In the genomic region with DNA sequence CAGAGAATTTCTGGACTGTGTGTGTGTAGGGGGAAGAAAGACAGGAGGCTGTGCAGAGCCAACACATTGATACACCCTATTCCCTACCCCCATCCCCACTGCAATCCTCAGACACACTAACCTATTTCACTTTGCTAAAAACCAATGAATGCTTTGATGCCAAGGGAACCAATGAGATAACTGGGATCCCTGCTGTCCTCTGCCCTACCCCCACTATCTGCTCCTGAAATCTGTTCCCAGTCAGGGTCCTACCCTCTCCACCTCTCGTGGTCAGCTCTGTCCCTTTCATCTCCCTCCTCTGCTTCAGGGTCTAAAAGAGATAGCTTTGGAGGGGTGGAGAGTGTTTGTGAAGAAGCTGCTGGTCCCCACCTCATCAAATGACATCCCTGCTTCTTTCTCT, we compare ENCODE assay signal across 20 cellular contexts. TPM values are rescaled to one million over a fixed set of nuclear protein-coding genes. Genes with fewer than 3 reads are reported as not detected.
DNase-seq lines count a peak whose midpoint lies in the region; ATAC-seq, FAIRE-seq and TF ChIP-seq lines count a peak whose summit lies in the region.
"Had no signal": no experiment of that assay in that cellular context is flagged by ENCODE, and none has a peak within 500 bp of the region (broad histone marks: within the 10 kb centered on the region; RNA-seq: fewer than 3 reads in every experiment).

No MANE protein-coding gene starts in this region.

- TF ChIP-seq RAD21 in IMR-90 (IDR thresholded peaks at IDR 0.05; ENCODE audit: low read length) (no peak), HepG2 (CRISPR knock-in tag; IDR thresholded peaks at IDR 0.05) (no peak)

- H3K9me3 ChIP-seq in IMR-90 (ENCODE audit: control insufficient read depth, insufficient read depth, low read length), result no peaks in the 10 kb centered on the region
- no peaks in the 10 kb centered on the region for H3K9me3 ChIP-seq in HepG2 (ENCODE audit: low read length)
- H3K9me3 ChIP-seq in suprapubic skin, result no peaks in the 10 kb centered on the region
- H3K9me3 ChIP-seq: Caco-2 had no signal

- H3K56ac ChIP-seq in IMR-90 (ENCODE audit: extremely low read depth, insufficient read depth, low read length), result no peak overlapping the region

- no peak overlapping the region for H2BK15ac ChIP-seq in IMR-90 (ENCODE audit: low read depth, low read length)

- no peak overlapping the region for H4K91ac ChIP-seq in IMR-90 (ENCODE audit: insufficient read depth, low read depth, low read length)

- no peak overlapping the region for H3K23ac ChIP-seq in IMR-90 (ENCODE audit: low read depth, low read length)

- intact Hi-C loops in IMR-90 (cut with micrococcal nuclease), result no loop called here
- intact Hi-C loops in HepG2 (cut with micrococcal nuclease; ENCODE audit: unreplicated experiment), result loop anchor here (5.0 kb wide), 1 partner anchor 652 kb away; no protein-coding TSS in a partner anchor

- H2AK9ac ChIP-seq in IMR-90 (replicated peaks; ENCODE audit: low read depth, low read length, poor library complexity), result peak overlapping the region; percentile 13

- H3K27ac ChIP-seq in IMR-90 (ENCODE audit: insufficient read depth, low read length) (no peak overlapping the region), HepG2 (ENCODE audit: extremely low read length, insufficient read depth, low read length) (no peak overlapping the region), suprapubic skin (no peak overlapping the region)

- POLR2A ChIA-PET in IMR-90 (lab: Charles Lee; ENCODE audit: unreplicated experiment) (no interaction called here), HepG2 (lab: Yijun Ruan, JAX) (interaction anchor here (0.7 kb wide), 1 partner anchor 26 kb away, joined by 3 read pairs; a partner anchor contains a TSS)

- H2BK20ac ChIP-seq in IMR-90 (ENCODE audit: low read depth, low read length), result no peak overlapping the region; the same call in 1 of the 2 replicates

- CTCF ChIA-PET in IMR-90 (lab: Yijun Ruan, JAX) (no interaction called here), HepG2 (lab: Yijun Ruan, JAX; ENCODE audit: low intra/inter-chr PET ratio, low total read pairs) (no interaction called here)

- H3K27me3 ChIP-seq in IMR-90 (ENCODE audit: control insufficient read depth, insufficient read depth, low read length) (peaks cover 57% of the 10 kb centered on the region), HepG2 (ENCODE audit: control insufficient read depth in 1 of 2, insufficient read depth in 2 of 2, low read length in 2 of 2) (peaks cover 5 to 39% of the 10 kb centered on the region in 2 experiments), suprapubic skin (peaks cover 87% of the 10 kb centered on the region)

- TF ChIP-seq EP300 in HepG2 (IDR thresholded peaks at IDR 0.05; ENCODE audit: low read depth in 2 of 2, low read length in 2 of 2) (no peak), HepG2 (CRISPR knock-in tag; IDR thresholded peaks at IDR 0.05; ENCODE audit: borderline replicate concordance) (no peak), suprapubic skin (IDR thresholded peaks at IDR 0.05) (no peak)

- no peaks in the 10 kb centered on the region for H3K79me1 ChIP-seq in IMR-90 (ENCODE audit: low read depth in 1 of 2, low read length in 2 of 2)

- no peak for ATAC-seq in IMR-90 (ENCODE audit: low read depth)
- ATAC-seq in HepG2, result no peak
- ATAC-seq: PC-3, SK-N-SH treated with all-trans-retinoic acid at 6 μM for 48 hours had no signal

- no peaks in the 10 kb centered on the region for H3K79me2 ChIP-seq in HepG2 (ENCODE audit: insufficient read depth, low read length)

- no peak overlapping the region for H3K18ac ChIP-seq in IMR-90 (ENCODE audit: low read depth, low read length)

- no peak overlapping the region for H4K5ac ChIP-seq in IMR-90 (ENCODE audit: low read depth, low read length)

- H2BK120ac ChIP-seq in IMR-90 (ENCODE audit: low read depth, low read length), result no peak overlapping the region

- in situ Hi-C loops in IMR-90 (cut with MboI; ENCODE audit: low sequenced_read_pairs) (no loop called here), HepG2 (cut with HindIII; ENCODE audit: extremely low pct_ligation_motif_present, low pct_unique_long_range_greater_than_20kb) (no loop called here)

- H3K14ac ChIP-seq in IMR-90 (replicated peaks; ENCODE audit: low read depth, low read length), result no peak overlapping the region

- no peak overlapping the region for H4K8ac ChIP-seq in IMR-90 (ENCODE audit: low read depth in 2 of 2, low read length in 2 of 2)

- FAIRE-seq in HepG2 (lab: Jason Lieb, UNC), result no peak

- dilution Hi-C loops in IMR-90 (cut with HindIII; ENCODE audit: low sequenced_read_pairs, unreplicated experiment), result no loop called here

- no peaks in the 10 kb centered on the region for H4K20me1 ChIP-seq in IMR-90 (ENCODE audit: insufficient read depth, low read length)
- no peaks in the 10 kb centered on the region for H4K20me1 ChIP-seq in HepG2 (ENCODE audit: insufficient read depth, low read length)

- H3K4me2 ChIP-seq in IMR-90 (ENCODE audit: low read depth, low read length), result no peak overlapping the region
- no peak overlapping the region for H3K4me2 ChIP-seq in HepG2 (ENCODE audit: low read depth, low read length)

- no CpG with 5 or more reads among the region's 1 CpG for WGBS in IMR-90 (ENCODE audit: extremely low coverage in 2 of 2, insufficient read length in 1 of 2), 2 experiments
- WGBS in HepG2 (ENCODE audit: low lambda C conversion rate), result 0% methylated on average over 1 of the region's 1 CpG
- WGBS in suprapubic skin, result 55% methylated on average over 1 of the region's 1 CpG

- no peak for TF ChIP-seq CTCF in IMR-90 (conservative IDR thresholded peaks at IDR 0.05; ENCODE audit: low read depth, low read length)
- TF ChIP-seq CTCF in HepG2 (CRISPR knock-in tag; IDR thresholded peaks at IDR 0.05), result no peak
- TF ChIP-seq CTCF in suprapubic skin (IDR thresholded peaks at IDR 0.05), result no peak

- DNase-seq in ELF-1 (ENCODE audit: low read depth, low spot score) (peak; percentile 66), IMR-90 (no peak), HepG2 (ENCODE audit: low spot score) (peak; percentile 25), suprapubic skin (ENCODE audit: low spot score in 2 of 2) (no peak), activated gamma-delta T cell (lab: John Stamatoyannopoulos, UW) (no peak), COLO829 (ENCODE audit: low spot score) (no peak)
- DNase-seq: 8988T, GDM1, HCEC 1CT, KG1, MV-4-11, NCI-H1694 treated with DMSO at 0.1 percent for 48 hours, NCI-H2107, NCI-H510A, NCI-H774, PC-3, RPMI8226, SHP77 treated with DMSO at 0.1 percent for 48 hours had no signal

- H3K36me3 ChIP-seq in IMR-90 (ENCODE audit: control insufficient read depth, insufficient read depth, low read length), result no peaks in the 10 kb centered on the region
- H3K36me3 ChIP-seq in HepG2 (replicated peaks in 1 of 2; ENCODE audit: control insufficient read depth in 1 of 2, insufficient read depth in 2 of 2, low read length in 2 of 2), result no peaks in the 10 kb centered on the region
- no peaks in the 10 kb centered on the region for H3K36me3 ChIP-seq in suprapubic skin

- H3K4me3 ChIP-seq in IMR-90 (ENCODE audit: insufficient read depth, low read depth, low read length), result no peak overlapping the region
- H3K4me3 ChIP-seq in HepG2 (replicated peaks in 1 of 3; ENCODE audit: insufficient read depth in 1 of 3, low read depth in 2 of 3, low read length in 3 of 3), result no peak overlapping the region
- H3K4me3 ChIP-seq in suprapubic skin, result no peak overlapping the region

- no TSS peak for BruUV-seq in IMR-90 (replicated peaks; lab: Mats Ljungman, UMichigan)
- BruUV-seq in HepG2 (replicated peaks; lab: Mats Ljungman, UMichigan), result no TSS peak

- peaks cover 5% of the 10 kb centered on the region for H3K4me1 ChIP-seq in IMR-90 (ENCODE audit: control insufficient read depth, insufficient read depth, low read length)
- no peaks in the 10 kb centered on the region for H3K4me1 ChIP-seq in HepG2 (ENCODE audit: insufficient read depth, low read length)
- peaks cover 18% of the 10 kb centered on the region for H3K4me1 ChIP-seq in suprapubic skin

- H2AK5ac ChIP-seq in IMR-90 (ENCODE audit: low read depth, low read length), result no peak overlapping the region

- no peaks in the 10 kb centered on the region for H3K9me1 ChIP-seq in IMR-90 (ENCODE audit: insufficient read depth, low read length)

- H3K9ac ChIP-seq in IMR-90 (ENCODE audit: low read depth, low read length), result no peak overlapping the region
- H3K9ac ChIP-seq in HepG2 (ENCODE audit: insufficient read depth, low read depth, low read length), result no peak overlapping the region

- H2AFZ ChIP-seq in IMR-90 (replicated peaks; ENCODE audit: low read length, poor library complexity), result no peak overlapping the region
- no peak overlapping the region for H2AFZ ChIP-seq in HepG2 (ENCODE audit: low read length)

- no peak overlapping the region for H2BK5ac ChIP-seq in IMR-90 (ENCODE audit: low read depth, low read length, poor library complexity, severe bottlenecking)

- H3K4ac ChIP-seq in IMR-90 (ENCODE audit: low read depth, low read length), result no peak overlapping the region

- TF ChIP-seq POLR2A in IMR-90 (IDR thresholded peaks at IDR 0.05; ENCODE audit: low read depth, low read length), result no peak
- TF ChIP-seq POLR2A in HepG2 (IDR thresholded peaks at IDR 0.05; ENCODE audit: insufficient read depth in 1 of 2, low read depth in 2 of 2, low read length in 2 of 2), result no peak
- TF ChIP-seq POLR2A in suprapubic skin (IDR thresholded peaks at IDR 0.05), result no peak

RNA-seq across cellular contexts. Expression of a gene that starts 19.1 kb away (rescaled TPM):
- under 0.01 TPM in 2 replicates for total RNA-seq in IMR-90 (2012; rRNA removed)
- polyA plus RNA-seq in IMR-90 (2012; rRNA removed), result 0.31 and 0.32 TPM in 2 replicates
- 0.14 and 0.24 TPM in 2 replicates for polyA plus RNA-seq in IMR-90 (2012; cell fraction: cytosol; rRNA removed)
- 0.34 and 0.51 TPM in 2 replicates for polyA plus RNA-seq in IMR-90 (2012; cell fraction: nucleus; rRNA removed; ENCODE audit: low replicate concordance)
- total RNA-seq in HepG2 (2016; rRNA removed; fragmentation: Illumina TruSeq; extraction: Trizol), result 0.07 TPM in 1 of 2 replicates, not detected in the other
- not detected in 2 replicates for total RNA-seq in HepG2 (2016; cell fraction: cytosol; rRNA removed; fragmentation: Illumina TruSeq; extraction: Trizol; ENCODE audit: low read depth)
- 0.04 TPM in 1 of 2 replicates, not detected in the other for total RNA-seq in HepG2 (2016; cell fraction: insoluble cytoplasmic fraction; rRNA removed; fragmentation: Illumina TruSeq; extraction: Trizol)
- 0.03 and 0.10 TPM in 2 replicates for total RNA-seq in HepG2 (2016; cell fraction: membrane; rRNA removed; fragmentation: Illumina TruSeq; extraction: Trizol)
- not detected in 2 replicates for total RNA-seq in HepG2 (2016; cell fraction: nucleus; rRNA removed; fragmentation: Illumina TruSeq; extraction: Trizol)
- polyA plus RNA-seq in HepG2 (2011; rRNA removed), result 0.07 and 0.09 TPM in 2 replicates
- 0.05 and 0.07 TPM in 2 replicates for polyA plus RNA-seq in HepG2 (2011; cell fraction: cytosol; rRNA removed)
- 0.19 and 0.28 TPM in 2 replicates for polyA plus RNA-seq in HepG2 (2011; cell fraction: nucleus; rRNA removed)
- 0.09 TPM in 2 replicates for polyA plus RNA-seq in HepG2 (2012)
- polyA plus RNA-seq in HepG2 (2016; cell fraction: cytosol; fragmentation: Illumina TruSeq; extraction: Trizol; ENCODE audit: low read depth), result not detected in 2 replicates
- 0.09 TPM in 1 of 2 replicates, not detected in the other for polyA plus RNA-seq in HepG2 (2016; cell fraction: insoluble cytoplasmic fraction; fragmentation: Illumina TruSeq; extraction: Trizol; ENCODE audit: low read depth)
- polyA plus RNA-seq in HepG2 (2016; cell fraction: membrane; fragmentation: Illumina TruSeq; extraction: Trizol; ENCODE audit: low read depth), result not detected in 2 replicates
- polyA plus RNA-seq in HepG2 (2016; cell fraction: nucleus; fragmentation: Illumina TruSeq; extraction: Trizol; ENCODE audit: insufficient read depth, low read depth), result 0.15 and 0.19 TPM in 2 replicates
- polyA minus RNA-seq in HepG2 (2011; rRNA and poly(A)+ RNA removed; ENCODE audit: low replicate concordance), result 0.04 and 0.05 TPM in 2 replicates
- not detected in 2 replicates for polyA minus RNA-seq in HepG2 (2011; cell fraction: cytosol; rRNA and poly(A)+ RNA removed)
- polyA minus RNA-seq in HepG2 (2011; cell fraction: nucleus; rRNA and poly(A)+ RNA removed), result not detected in 2 replicates
- total RNA-seq in suprapubic skin, result 10 to 100 TPM in 3 of 4 donors, 1 to 10 TPM in 1; 6.6 to 29.3 (median 19.9) TPM

RNA-seq across cellular contexts. Expression of a gene that starts 26.0 kb away (rescaled TPM):
- total RNA-seq in IMR-90 (2012; rRNA removed) (0.72 and 1.4 TPM in 2 replicates), HepG2 (2016; rRNA removed; fragmentation: Illumina TruSeq; extraction: Trizol) (1.4 and 1.5 TPM in 2 replicates), suprapubic skin (10 to 100 TPM in 2 of 4 donors, 1 to 10 TPM in 2; 6.9 to 12.7 (median 9.8) TPM)
- polyA plus RNA-seq in IMR-90 (2012; rRNA removed) (13.8 and 14.0 TPM in 2 replicates), HepG2 (2011; rRNA removed) (4.2 and 4.8 TPM in 2 replicates)
- 7.4 and 17.7 TPM in 2 replicates for polyA plus RNA-seq in IMR-90 (2012; cell fraction: cytosol; rRNA removed)
- polyA plus RNA-seq in IMR-90 (2012; cell fraction: nucleus; rRNA removed; ENCODE audit: low replicate concordance), result 23.1 and 23.5 TPM in 2 replicates
- total RNA-seq in HepG2 (2016; cell fraction: cytosol; rRNA removed; fragmentation: Illumina TruSeq; extraction: Trizol; ENCODE audit: low read depth), result 0.44 and 0.71 TPM in 2 replicates
- 1.1 and 1.3 TPM in 2 replicates for total RNA-seq in HepG2 (2016; cell fraction: insoluble cytoplasmic fraction; rRNA removed; fragmentation: Illumina TruSeq; extraction: Trizol)
- 2.2 and 2.7 TPM in 2 replicates for total RNA-seq in HepG2 (2016; cell fraction: membrane; rRNA removed; fragmentation: Illumina TruSeq; extraction: Trizol)
- total RNA-seq in HepG2 (2016; cell fraction: nucleus; rRNA removed; fragmentation: Illumina TruSeq; extraction: Trizol), result 1.6 and 2.4 TPM in 2 replicates
- polyA plus RNA-seq in HepG2 (2011; cell fraction: cytosol; rRNA removed), result 1.9 and 2.3 TPM in 2 replicates
- 13.9 and 14.8 TPM in 2 replicates for polyA plus RNA-seq in HepG2 (2011; cell fraction: nucleus; rRNA removed)
- 10.5 and 11.9 TPM in 2 replicates for polyA plus RNA-seq in HepG2 (2012)
- polyA plus RNA-seq in HepG2 (2016; cell fraction: cytosol; fragmentation: Illumina TruSeq; extraction: Trizol; ENCODE audit: low read depth), result 1.5 and 1.9 TPM in 2 replicates
- 6.9 and 11.6 TPM in 2 replicates for polyA plus RNA-seq in HepG2 (2016; cell fraction: insoluble cytoplasmic fraction; fragmentation: Illumina TruSeq; extraction: Trizol; ENCODE audit: low read depth)
- 4.2 and 5.0 TPM in 2 replicates for polyA plus RNA-seq in HepG2 (2016; cell fraction: membrane; fragmentation: Illumina TruSeq; extraction: Trizol; ENCODE audit: low read depth)
- polyA plus RNA-seq in HepG2 (2016; cell fraction: nucleus; fragmentation: Illumina TruSeq; extraction: Trizol; ENCODE audit: insufficient read depth, low read depth), result 12.2 and 15.0 TPM in 2 replicates
- 4.3 and 7.9 TPM in 2 replicates for polyA minus RNA-seq in HepG2 (2011; rRNA and poly(A)+ RNA removed; ENCODE audit: low replicate concordance)
- 2.9 and 5.7 TPM in 2 replicates for polyA minus RNA-seq in HepG2 (2011; cell fraction: cytosol; rRNA and poly(A)+ RNA removed)
- 3.1 and 3.5 TPM in 2 replicates for polyA minus RNA-seq in HepG2 (2011; cell fraction: nucleus; rRNA and poly(A)+ RNA removed)

RNA-seq across cellular contexts. Expression of a gene that starts 29.0 kb away (rescaled TPM):
- total RNA-seq in IMR-90 (2012; rRNA removed), result 14.7 and 17.2 TPM in 2 replicates
- polyA plus RNA-seq in IMR-90 (2012; rRNA removed), result 27.6 and 31.0 TPM in 2 replicates
- polyA plus RNA-seq in IMR-90 (2012; cell fraction: cytosol; rRNA removed), result 16.3 and 34.7 TPM in 2 replicates
- 122 and 248 TPM in 2 replicates for polyA plus RNA-seq in IMR-90 (2012; cell fraction: nucleus; rRNA removed; ENCODE audit: low replicate concordance)
- total RNA-seq in HepG2 (2016; rRNA removed; fragmentation: Illumina TruSeq; extraction: Trizol), result 15.0 and 29.5 TPM in 2 replicates
- 14.0 and 15.6 TPM in 2 replicates for total RNA-seq in HepG2 (2016; cell fraction: cytosol; rRNA removed; fragmentation: Illumina TruSeq; extraction: Trizol; ENCODE audit: low read depth)
- total RNA-seq in HepG2 (2016; cell fraction: insoluble cytoplasmic fraction; rRNA removed; fragmentation: Illumina TruSeq; extraction: Trizol), result 14.9 and 29.8 TPM in 2 replicates
- total RNA-seq in HepG2 (2016; cell fraction: membrane; rRNA removed; fragmentation: Illumina TruSeq; extraction: Trizol), result 9.4 and 10.4 TPM in 2 replicates
- total RNA-seq in HepG2 (2016; cell fraction: nucleus; rRNA removed; fragmentation: Illumina TruSeq; extraction: Trizol), result 38.4 and 39.4 TPM in 2 replicates
- 21.7 and 28.6 TPM in 2 replicates for polyA plus RNA-seq in HepG2 (2011; rRNA removed)
- polyA plus RNA-seq in HepG2 (2011; cell fraction: cytosol; rRNA removed), result 12.8 and 18.6 TPM in 2 replicates
- 254 and 255 TPM in 2 replicates for polyA plus RNA-seq in HepG2 (2011; cell fraction: nucleus; rRNA removed)
- polyA plus RNA-seq in HepG2 (2012), result 16.2 and 19.4 TPM in 2 replicates
- 2.8 and 3.6 TPM in 2 replicates for polyA plus RNA-seq in HepG2 (2016; cell fraction: cytosol; fragmentation: Illumina TruSeq; extraction: Trizol; ENCODE audit: low read depth)
- polyA plus RNA-seq in HepG2 (2016; cell fraction: insoluble cytoplasmic fraction; fragmentation: Illumina TruSeq; extraction: Trizol; ENCODE audit: low read depth), result 11.1 and 13.6 TPM in 2 replicates
- polyA plus RNA-seq in HepG2 (2016; cell fraction: membrane; fragmentation: Illumina TruSeq; extraction: Trizol; ENCODE audit: low read depth), result 4.4 and 5.4 TPM in 2 replicates
- 76.0 and 78.1 TPM in 2 replicates for polyA plus RNA-seq in HepG2 (2016; cell fraction: nucleus; fragmentation: Illumina TruSeq; extraction: Trizol; ENCODE audit: insufficient read depth, low read depth)
- polyA minus RNA-seq in HepG2 (2011; rRNA and poly(A)+ RNA removed; ENCODE audit: low replicate concordance), result 22.3 and 32.7 TPM in 2 replicates
- polyA minus RNA-seq in HepG2 (2011; cell fraction: cytosol; rRNA and poly(A)+ RNA removed), result 4.6 and 7.0 TPM in 2 replicates
- polyA minus RNA-seq in HepG2 (2011; cell fraction: nucleus; rRNA and poly(A)+ RNA removed), result 42.1 and 48.9 TPM in 2 replicates
- 10 to 100 TPM; 22.3 to 46.4 (median 34.7) TPM for total RNA-seq in suprapubic skin

RNA-seq across cellular contexts. Expression of a gene that starts 38.6 kb away (rescaled TPM):
- total RNA-seq in IMR-90 (2012; rRNA removed) (not detected in 2 replicates), HepG2 (2016; rRNA removed; fragmentation: Illumina TruSeq; extraction: Trizol) (0.09 and 0.13 TPM in 2 replicates), suprapubic skin (not detected)
- polyA plus RNA-seq in IMR-90 (2012; rRNA removed) (0.77 and 0.80 TPM in 2 replicates), HepG2 (2011; rRNA removed) (0.09 and 0.16 TPM in 2 replicates)
- 0.26 and 0.52 TPM in 2 replicates for polyA plus RNA-seq in IMR-90 (2012; cell fraction: cytosol; rRNA removed)
- 1.4 and 1.7 TPM in 2 replicates for polyA plus RNA-seq in IMR-90 (2012; cell fraction: nucleus; rRNA removed; ENCODE audit: low replicate concordance)
- total RNA-seq in HepG2 (2016; cell fraction: cytosol; rRNA removed; fragmentation: Illumina TruSeq; extraction: Trizol; ENCODE audit: low read depth), result 0.26 TPM in 1 of 2 replicates, not detected in the other
- 0.15 and 0.22 TPM in 2 replicates for total RNA-seq in HepG2 (2016; cell fraction: insoluble cytoplasmic fraction; rRNA removed; fragmentation: Illumina TruSeq; extraction: Trizol)
- total RNA-seq in HepG2 (2016; cell fraction: membrane; rRNA removed; fragmentation: Illumina TruSeq; extraction: Trizol), result 0.14 TPM in 1 of 2 replicates, not detected in the other
- total RNA-seq in HepG2 (2016; cell fraction: nucleus; rRNA removed; fragmentation: Illumina TruSeq; extraction: Trizol), result 0.43 TPM in 1 of 2 replicates, not detected in the other
- 0.15 and 0.18 TPM in 2 replicates for polyA plus RNA-seq in HepG2 (2011; cell fraction: cytosol; rRNA removed)
- polyA plus RNA-seq in HepG2 (2011; cell fraction: nucleus; rRNA removed), result 0.19 and 0.42 TPM in 2 replicates
- polyA plus RNA-seq in HepG2 (2012), result 0.70 and 0.75 TPM in 2 replicates
- 0.11 and 0.22 TPM in 2 replicates for polyA plus RNA-seq in HepG2 (2016; cell fraction: cytosol; fragmentation: Illumina TruSeq; extraction: Trizol; ENCODE audit: low read depth)
- 0.35 and 0.46 TPM in 2 replicates for polyA plus RNA-seq in HepG2 (2016; cell fraction: insoluble cytoplasmic fraction; fragmentation: Illumina TruSeq; extraction: Trizol; ENCODE audit: low read depth)
- polyA plus RNA-seq in HepG2 (2016; cell fraction: membrane; fragmentation: Illumina TruSeq; extraction: Trizol; ENCODE audit: low read depth), result 0.23 TPM in 2 replicates
- polyA plus RNA-seq in HepG2 (2016; cell fraction: nucleus; fragmentation: Illumina TruSeq; extraction: Trizol; ENCODE audit: insufficient read depth, low read depth), result 0.43 and 0.74 TPM in 2 replicates
- 0.46 and 1.2 TPM in 2 replicates for polyA minus RNA-seq in HepG2 (2011; rRNA and poly(A)+ RNA removed; ENCODE audit: low replicate concordance)
- 0.44 and 0.59 TPM in 2 replicates for polyA minus RNA-seq in HepG2 (2011; cell fraction: cytosol; rRNA and poly(A)+ RNA removed)
- polyA minus RNA-seq in HepG2 (2011; cell fraction: nucleus; rRNA and poly(A)+ RNA removed), result 0.62 TPM in 1 of 2 replicates, not detected in the other

RNA-seq across cellular contexts. Expression of a gene that starts 38.7 kb away (rescaled TPM):
- total RNA-seq in IMR-90 (2012; rRNA removed), result 28.1 and 32.3 TPM in 2 replicates
- polyA plus RNA-seq in IMR-90 (2012; rRNA removed), result 57.7 and 61.8 TPM in 2 replicates
- polyA plus RNA-seq in IMR-90 (2012; cell fraction: cytosol; rRNA removed), result 31.1 and 78.7 TPM in 2 replicates
- 33.3 and 43.6 TPM in 2 replicates for polyA plus RNA-seq in IMR-90 (2012; cell fraction: nucleus; rRNA removed; ENCODE audit: low replicate concordance)
- 56.7 and 59.7 TPM in 2 replicates for total RNA-seq in HepG2 (2016; rRNA removed; fragmentation: Illumina TruSeq; extraction: Trizol)
- total RNA-seq in HepG2 (2016; cell fraction: cytosol; rRNA removed; fragmentation: Illumina TruSeq; extraction: Trizol; ENCODE audit: low read depth), result 23.2 and 23.8 TPM in 2 replicates
- total RNA-seq in HepG2 (2016; cell fraction: insoluble cytoplasmic fraction; rRNA removed; fragmentation: Illumina TruSeq; extraction: Trizol), result 54.4 and 59.8 TPM in 2 replicates
- total RNA-seq in HepG2 (2016; cell fraction: membrane; rRNA removed; fragmentation: Illumina TruSeq; extraction: Trizol), result 57.6 and 61.5 TPM in 2 replicates
- 27.0 and 27.8 TPM in 2 replicates for total RNA-seq in HepG2 (2016; cell fraction: nucleus; rRNA removed; fragmentation: Illumina TruSeq; extraction: Trizol)
- 149 and 157 TPM in 2 replicates for polyA plus RNA-seq in HepG2 (2011; rRNA removed)
- polyA plus RNA-seq in HepG2 (2011; cell fraction: cytosol; rRNA removed), result 163 and 193 TPM in 2 replicates
- 84.2 and 97.9 TPM in 2 replicates for polyA plus RNA-seq in HepG2 (2011; cell fraction: nucleus; rRNA removed)
- 98.1 and 124 TPM in 2 replicates for polyA plus RNA-seq in HepG2 (2012)
- polyA plus RNA-seq in HepG2 (2016; cell fraction: cytosol; fragmentation: Illumina TruSeq; extraction: Trizol; ENCODE audit: low read depth), result 32.0 and 36.2 TPM in 2 replicates
- 90.1 and 104 TPM in 2 replicates for polyA plus RNA-seq in HepG2 (2016; cell fraction: insoluble cytoplasmic fraction; fragmentation: Illumina TruSeq; extraction: Trizol; ENCODE audit: low read depth)
- polyA plus RNA-seq in HepG2 (2016; cell fraction: membrane; fragmentation: Illumina TruSeq; extraction: Trizol; ENCODE audit: low read depth), result 63.3 and 69.4 TPM in 2 replicates
- 52.7 and 55.5 TPM in 2 replicates for polyA plus RNA-seq in HepG2 (2016; cell fraction: nucleus; fragmentation: Illumina TruSeq; extraction: Trizol; ENCODE audit: insufficient read depth, low read depth)
- 135 and 309 TPM in 2 replicates for polyA minus RNA-seq in HepG2 (2011; rRNA and poly(A)+ RNA removed; ENCODE audit: low replicate concordance)
- polyA minus RNA-seq in HepG2 (2011; cell fraction: cytosol; rRNA and poly(A)+ RNA removed), result 101 and 106 TPM in 2 replicates
- polyA minus RNA-seq in HepG2 (2011; cell fraction: nucleus; rRNA and poly(A)+ RNA removed), result 28.0 and 36.1 TPM in 2 replicates
- total RNA-seq in suprapubic skin, result 10 to 100 TPM; 27.7 to 33.8 (median 31.2) TPM

Comparison
In these comparisons a context has a peak if more than half of its experiments do, and no peak if none do; other contexts are left out.
1. DNase-seq: peak in ELF-1 (single experiment) and HepG2 (single experiment); none in IMR-90 (single experiment), suprapubic skin (0 of 2), activated gamma-delta T cell (single experiment) and COLO829 (single experiment).